28 cellular contexts compared by ENCODE assay signal in the genomic region with DNA sequence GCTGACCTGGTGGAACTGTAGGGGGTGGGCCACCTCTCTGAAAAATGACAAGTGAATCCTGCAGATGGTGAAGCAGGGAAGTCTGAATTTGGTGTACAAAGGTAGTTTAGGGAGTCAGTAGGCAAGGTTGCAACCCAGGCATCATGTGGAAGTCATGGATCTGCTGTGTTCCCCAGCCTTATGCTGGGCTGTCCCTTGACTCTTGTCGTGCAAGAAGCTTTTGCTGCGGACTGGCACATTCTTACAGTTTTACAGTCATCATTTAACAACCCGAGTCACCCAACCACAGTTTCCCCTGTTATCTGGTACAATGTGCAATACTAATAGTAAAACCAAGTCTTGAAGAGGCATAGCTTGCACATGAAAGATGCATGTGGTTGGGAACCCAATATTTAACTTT. TPM values are rescaled to one million over a fixed set of nuclear protein-coding genes. Genes with fewer than 3 reads are reported as not detected.
DNase-seq lines count a peak whose midpoint lies in the region; ATAC-seq and TF ChIP-seq lines count a peak whose summit lies in the region.
"Had no signal": no experiment of that assay in that cellular context is flagged by ENCODE, and none has a peak within 500 bp of the region (broad histone marks: within the 10 kb centered on the region; RNA-seq: fewer than 3 reads in every experiment).

No MANE protein-coding gene starts in this region.

- POLR2A ChIA-PET in CD8-positive, alpha-beta T cell (lab: Charles Lee): no interaction called here
- POLR2A ChIA-PET in activated CD4-positive, alpha-beta memory T cell treated with anti-CD3 and anti-CD28 coated beads for 36 hours (lab: Charles Lee): interaction anchor here (1.0 kb wide), 2 partner anchors 46 to 57 kb away, joined by 5 read pairs; no protein-coding TSS in a partner anchor
- POLR2A ChIA-PET in naive thymus-derived CD4-positive, alpha-beta T cell (lab: Charles Lee): interaction anchor here (1.2 kb wide), 1 partner anchor 10 kb away, joined by 3 read pairs; no protein-coding TSS in a partner anchor
- POLR2A ChIA-PET in PC-9 (lab: Charles Lee; ENCODE audit: unreplicated experiment): no interaction called here

- H2AFZ ChIP-seq in PC-9: no peak overlapping the region
- H2AFZ ChIP-seq: GM23248 had no signal

- H4K20me1 ChIP-seq in PC-9 (ENCODE audit: insufficient read depth): no peaks in the 10 kb centered on the region

- no peaks in the 10 kb centered on the region for H3K9me3 Mint-ChIP-seq in activated CD8-positive, alpha-beta memory T cell treated with anti-CD3 and anti-CD28 coated beads, Interleukin-2, amount 10 ng/mL, durations not matched to agents 7 days and 5 days (ENCODE audit: low read depth)
- no peaks in the 10 kb centered on the region for H3K9me3 Mint-ChIP-seq in CD8-positive, alpha-beta T cell
- H3K9me3 Mint-ChIP-seq in activated CD4-positive, alpha-beta memory T cell treated with anti-CD3 and anti-CD28 coated beads for 36 hours: no peaks in the 10 kb centered on the region
- H3K9me3 Mint-ChIP-seq in naive thymus-derived CD4-positive, alpha-beta T cell: no peaks in the 10 kb centered on the region
- H3K9me3 Mint-ChIP-seq: dendritic cell treated with granulocyte-macrophage colony-stimulating factor and Interleukin-4, amounts not matched to agents 40 ng/mL and 50 ng/mL, for 4 days; nephron progenitor cell had no signal

- intact Hi-C loops in CD8-positive, alpha-beta T cell (cut with DNase I, micrococcal nuclease): no loop called here
- intact Hi-C loops in activated CD4-positive, alpha-beta memory T cell treated with anti-CD3 and anti-CD28 coated beads for 36 hours (cut with micrococcal nuclease): no loop called here
- intact Hi-C loops in naive thymus-derived CD4-positive, alpha-beta T cell (cut with micrococcal nuclease): no loop called here
- intact Hi-C loops in PC-9 (cut with micrococcal nuclease; ENCODE audit: unreplicated experiment): no loop called here

- H3K36me3 Mint-ChIP-seq in activated CD8-positive, alpha-beta memory T cell treated with anti-CD3 and anti-CD28 coated beads, Interleukin-2, amount 10 ng/mL, durations not matched to agents 7 days and 5 days: peaks cover 13% of the 10 kb centered on the region
- H3K36me3 Mint-ChIP-seq in CD8-positive, alpha-beta T cell: peaks cover 8% of the 10 kb centered on the region
- H3K36me3 Mint-ChIP-seq in activated CD4-positive, alpha-beta memory T cell treated with anti-CD3 and anti-CD28 coated beads for 36 hours: peaks cover 9% of the 10 kb centered on the region
- H3K36me3 Mint-ChIP-seq in naive thymus-derived CD4-positive, alpha-beta T cell: peaks cover 5 to 11% (median 7%) of the 10 kb centered on the region in 5 donors

- H3K4me2 ChIP-seq in PC-9: no peak overlapping the region
- H3K4me2 ChIP-seq: A549 had no signal

- H3K9me3 ChIP-seq in CD8-positive, alpha-beta T cell (ENCODE audit: low read length): no peaks in the 10 kb centered on the region
- no peaks in the 10 kb centered on the region for H3K9me3 ChIP-seq in naive thymus-derived CD4-positive, alpha-beta T cell (ENCODE audit: control insufficient read depth in 2 of 3, low read length in 3 of 3)
- H3K9me3 ChIP-seq in PC-9 (ENCODE audit: insufficient read depth, low read depth): no peaks in the 10 kb centered on the region
- H3K9me3 ChIP-seq: A549, MG63, ovary, right atrium auricular region had no signal

- no peaks in the 10 kb centered on the region for H3K4me1 ChIP-seq in CD8-positive, alpha-beta T cell (ENCODE audit: insufficient read depth, low read length)
- H3K4me1 ChIP-seq in naive thymus-derived CD4-positive, alpha-beta T cell (ENCODE audit: control insufficient read depth in 2 of 2, insufficient read depth in 2 of 2, low read length in 2 of 2): peaks cover 0 to 15% of the 10 kb centered on the region in 2 donors
- H3K4me1 ChIP-seq in PC-9 (replicated peaks; ENCODE audit: insufficient read depth): no peaks in the 10 kb centered on the region
- H3K4me1 ChIP-seq: A549, right atrium auricular region had no signal

- CTCF ChIA-PET in activated CD8-positive, alpha-beta memory T cell treated with anti-CD3 and anti-CD28 coated beads, Interleukin-2, amount 10 ng/mL, durations not matched to agents 7 days and 5 days (lab: Charles Lee): interaction anchor here (0.8 to 1.5 kb wide), 7 partner anchors 10 to 83 kb away, joined by 3 to 5 read pairs (median 3); no protein-coding TSS in a partner anchor
- CTCF ChIA-PET in CD8-positive, alpha-beta T cell (lab: Charles Lee): interaction anchor here (0.7 to 2.2 kb wide), 2 partner anchors 14 to 57 kb away, joined by 3 to 4 read pairs; no protein-coding TSS in a partner anchor
- CTCF ChIA-PET in activated CD4-positive, alpha-beta memory T cell treated with anti-CD3 and anti-CD28 coated beads for 36 hours (lab: Charles Lee): interaction anchor here (1.0 to 1.3 kb wide), 3 partner anchors 13 to 479 kb away, joined by 3 to 4 read pairs (median 4); no protein-coding TSS in a partner anchor
- CTCF ChIA-PET in naive thymus-derived CD4-positive, alpha-beta T cell (lab: Charles Lee): interaction anchor here (1.1 kb wide), 1 partner anchor 11 kb away, joined by 4 read pairs; no protein-coding TSS in a partner anchor
- CTCF ChIA-PET in PC-9 (lab: Charles Lee): no interaction called here

- H3K4me1 Mint-ChIP-seq in activated CD8-positive, alpha-beta memory T cell treated with anti-CD3 and anti-CD28 coated beads, Interleukin-2, amount 10 ng/mL, durations not matched to agents 7 days and 5 days: peaks cover 53% of the 10 kb centered on the region
- peaks cover 10% of the 10 kb centered on the region for H3K4me1 Mint-ChIP-seq in CD8-positive, alpha-beta T cell (ENCODE audit: low read depth)
- peaks cover 12% of the 10 kb centered on the region for H3K4me1 Mint-ChIP-seq in activated CD4-positive, alpha-beta memory T cell treated with anti-CD3 and anti-CD28 coated beads for 36 hours (ENCODE audit: low read depth)
- peaks cover 0 to 24% (median 4%) of the 10 kb centered on the region in 7 donors for H3K4me1 Mint-ChIP-seq in naive thymus-derived CD4-positive, alpha-beta T cell

- ATAC-seq in activated CD8-positive, alpha-beta memory T cell treated with anti-CD3 and anti-CD28 coated beads, Interleukin-2, amount 10 ng/mL, durations not matched to agents 7 days and 5 days: peak; percentile 80
- ATAC-seq in CD8-positive, alpha-beta T cell: peak; percentile 34
- ATAC-seq in naive thymus-derived CD4-positive, alpha-beta T cell: peak; percentile 45
- ATAC-seq in HG03520 (IDR thresholded peaks at IDR 0.05; ENCODE audit: unreplicated experiment): no peak
- ATAC-seq: A549, K562 had no signal

- H3K27ac Mint-ChIP-seq in activated CD8-positive, alpha-beta memory T cell treated with anti-CD3 and anti-CD28 coated beads, Interleukin-2, amount 10 ng/mL, durations not matched to agents 7 days and 5 days: peak overlapping the region; percentile 74
- H3K27ac Mint-ChIP-seq in CD8-positive, alpha-beta T cell: no peak overlapping the region
- no peak overlapping the region for H3K27ac Mint-ChIP-seq in activated CD4-positive, alpha-beta memory T cell treated with anti-CD3 and anti-CD28 coated beads for 36 hours
- no peak overlapping the region for H3K27ac Mint-ChIP-seq in naive thymus-derived CD4-positive, alpha-beta T cell
- H3K27ac Mint-ChIP-seq: B cell; dendritic cell treated with granulocyte-macrophage colony-stimulating factor and Interleukin-4, amounts not matched to agents 40 ng/mL and 50 ng/mL, for 4 days; nephron progenitor cell had no signal

- peaks cover 18% of the 10 kb centered on the region for H3K27me3 Mint-ChIP-seq in activated CD8-positive, alpha-beta memory T cell treated with anti-CD3 and anti-CD28 coated beads, Interleukin-2, amount 10 ng/mL, durations not matched to agents 7 days and 5 days
- peaks cover under 1% of the 10 kb centered on the region for H3K27me3 Mint-ChIP-seq in CD8-positive, alpha-beta T cell (ENCODE audit: low read depth)
- peaks cover under 1% of the 10 kb centered on the region for H3K27me3 Mint-ChIP-seq in activated CD4-positive, alpha-beta memory T cell treated with anti-CD3 and anti-CD28 coated beads for 36 hours
- H3K27me3 Mint-ChIP-seq in naive thymus-derived CD4-positive, alpha-beta T cell: peaks cover 0 to 33% (median 0%) of the 10 kb centered on the region in 5 donors

- H3K4me3 Mint-ChIP-seq in activated CD8-positive, alpha-beta memory T cell treated with anti-CD3 and anti-CD28 coated beads, Interleukin-2, amount 10 ng/mL, durations not matched to agents 7 days and 5 days: no peak overlapping the region
- no peak overlapping the region for H3K4me3 Mint-ChIP-seq in CD8-positive, alpha-beta T cell
- H3K4me3 Mint-ChIP-seq in activated CD4-positive, alpha-beta memory T cell treated with anti-CD3 and anti-CD28 coated beads for 36 hours: no peak overlapping the region
- peak overlapping the region in 1 of 10 donors; percentile 6 for H3K4me3 Mint-ChIP-seq in naive thymus-derived CD4-positive, alpha-beta T cell
- H3K4me3 Mint-ChIP-seq: B cell; dendritic cell treated with granulocyte-macrophage colony-stimulating factor and Interleukin-4, amounts not matched to agents 40 ng/mL and 50 ng/mL, for 4 days; nephron progenitor cell had no signal

- no peak overlapping the region for H3K4me3 ChIP-seq in CD8-positive, alpha-beta T cell (ENCODE audit: low read depth, low read length)
- H3K4me3 ChIP-seq in naive thymus-derived CD4-positive, alpha-beta T cell (ENCODE audit: low read length): no peak overlapping the region
- no peak overlapping the region for H3K4me3 ChIP-seq in PC-9
- H3K4me3 ChIP-seq: A549, cardiac muscle cell, GM23248, K562, MG63, ovary, right atrium auricular region had no signal

- H3K27ac ChIP-seq in CD8-positive, alpha-beta T cell (ENCODE audit: low read depth, low read length): no peak overlapping the region
- H3K27ac ChIP-seq in naive thymus-derived CD4-positive, alpha-beta T cell (ENCODE audit: low read depth, low read length): no peak overlapping the region
- no peak overlapping the region for H3K27ac ChIP-seq in PC-9
- H3K27ac ChIP-seq: A549, cardiac muscle cell, GM23248, ovary, right atrium auricular region had no signal

- TF ChIP-seq CTCF in CD8-positive, alpha-beta T cell (IDR thresholded peaks at IDR 0.05): no peak
- TF ChIP-seq CTCF in PC-9 (conservative IDR thresholded peaks at IDR 0.05): no peak

- no peaks in the 10 kb centered on the region for H3K79me2 ChIP-seq in PC-9 (ENCODE audit: low read depth)

- H3F3A ChIP-seq in PC-9 (ENCODE audit: insufficient read depth, low read depth): no peaks in the 10 kb centered on the region

- no peaks in the 10 kb centered on the region for H3K36me3 ChIP-seq in CD8-positive, alpha-beta T cell (ENCODE audit: insufficient read depth, low read length)
- H3K36me3 ChIP-seq in naive thymus-derived CD4-positive, alpha-beta T cell (ENCODE audit: control insufficient read depth in 2 of 3, insufficient read depth in 3 of 3, low read length in 3 of 3): no peaks in the 10 kb centered on the region
- H3K36me3 ChIP-seq in PC-9 (ENCODE audit: low read depth): no peaks in the 10 kb centered on the region
- H3K36me3 ChIP-seq: cardiac muscle cell, MG63, ovary had no signal

- BruUV-seq in PC-9 (replicated peaks; lab: Mats Ljungman, UMichigan): no TSS peak

- H3K27me3 ChIP-seq in CD8-positive, alpha-beta T cell (ENCODE audit: insufficient read depth, low read length): no peaks in the 10 kb centered on the region
- no peaks in the 10 kb centered on the region for H3K27me3 ChIP-seq in naive thymus-derived CD4-positive, alpha-beta T cell (ENCODE audit: control insufficient read depth in 2 of 2, insufficient read depth in 2 of 2, low read length in 2 of 2)
- H3K27me3 ChIP-seq in PC-9 (ENCODE audit: insufficient read depth, low read depth): peaks cover 68% of the 10 kb centered on the region
- H3K27me3 ChIP-seq: ovary, right atrium auricular region had no signal

- DNase-seq in activated CD8-positive, alpha-beta memory T cell treated with anti-CD3 and anti-CD28 coated beads, Interleukin-2, amount 10 ng/mL, durations not matched to agents 7 days and 5 days: peak; percentile 79
- no peak for DNase-seq in activated CD8-positive, alpha-beta memory T cell treated with anti-CD3 and anti-CD28 coated beads for 24 hours
- DNase-seq in CD8-positive, alpha-beta T cell: no peak
- peak; percentile 38 for DNase-seq in activated CD4-positive, alpha-beta memory T cell treated with anti-CD3 and anti-CD28 coated beads for 36 hours
- no peak for DNase-seq in naive thymus-derived CD4-positive, alpha-beta T cell
- DNase-seq in PC-9 (no peak), SKM-1 (lab: John Stamatoyannopoulos, UW; ENCODE audit: unreplicated experiment) (no peak)
- DNase-seq: activated CD4-positive, CD25-positive, alpha-beta regulatory T cell; activated CD8-positive, alpha-beta memory T cell treated with anti-CD3 and anti-CD28 coated beads, Interleukin-2, amount 50 U/mL, for 48 hours; activated gamma-delta T cell; anterior cingulate cortex; DMS79 treated with DMSO at 0.1 percent for 48 hours; GM23248; MG63; NCI-H1417; NCI-H2081 treated with DMSO at 0.1 percent for 48 hours; nephron progenitor cell; OCI-M1; ovary; Right ventricle myocardium superior; substantia nigra had no signal

- no peaks in the 10 kb centered on the region for H3K9me2 ChIP-seq in PC-9 (ENCODE audit: insufficient read depth)

RNA-seq across cellular contexts. Expression of gene RHOU, which starts 13.2 kb away (rescaled TPM):
- 1 to 10 TPM in 1 of 2 experiments, under 1 TPM in 1; 0.61 to 4.5 TPM for total RNA-seq in activated CD8-positive, alpha-beta memory T cell treated with anti-CD3 and anti-CD28 coated beads, Interleukin-2, amount 10 ng/mL, durations not matched to agents 7 days and 5 days
- total RNA-seq in CD8-positive, alpha-beta T cell: under 1 TPM; 0.39 to 0.57 TPM
- under 1 TPM; 0.57 to 0.68 TPM for total RNA-seq in activated CD4-positive, alpha-beta memory T cell treated with anti-CD3 and anti-CD28 coated beads for 36 hours
- total RNA-seq in naive thymus-derived CD4-positive, alpha-beta T cell: 1 to 10 TPM; 1.3 to 6.5 (median 1.8) TPM
- under 1 TPM; 0.09 to 0.31 TPM for polyA plus RNA-seq in naive thymus-derived CD4-positive, alpha-beta T cell
- not detected in 2 replicates for total RNA-seq in PC-9 (2021)
- total RNA-seq: B cell had no signal
- polyA plus RNA-seq: K562 had no signal

Comparison
In these comparisons a context has a peak if more than half of its experiments do, and no peak if none do; other contexts are left out.
1. DNase-seq: peak in activated CD8-positive, alpha-beta memory T cell treated with anti-CD3 and anti-CD28 coated beads, Interleukin-2, amount 10 ng/mL, durations not matched to agents 7 days and 5 days (single experiment) and activated CD4-positive, alpha-beta memory T cell treated with anti-CD3 and anti-CD28 coated beads for 36 hours (single experiment); none in activated CD8-positive, alpha-beta memory T cell treated with anti-CD3 and anti-CD28 coated beads for 24 hours (single experiment), CD8-positive, alpha-beta T cell (0 of 7), naive thymus-derived CD4-positive, alpha-beta T cell (0 of 9), PC-9 (0 of 2) and SKM-1 (single experiment).
2. POLR2A ChIA-PET loops: an anchor here in activated CD4-positive, alpha-beta memory T cell treated with anti-CD3 and anti-CD28 coated beads for 36 hours (1.0 kb wide) and naive thymus-derived CD4-positive, alpha-beta T cell (1.2 kb wide); none called in CD8-positive, alpha-beta T cell and PC-9.